Comparison of ENCODE assay signal across 1 cellular context in genomic region chr5:43573058-43573457, GRCh38.
TF ChIP-seq lines count a peak whose summit lies in the region.

No MANE protein-coding gene starts in this region.

TF ChIP-seq in HEK293, 187 proteins besides CTCF, POLR2A, EP300 and RAD21 (continued from another document):
- TF ChIP-seq ZNF692 (tag by site-specific recombination; IDR thresholded peaks at IDR 0.05) (0 out of 2 replicates have a peak, but pooled peaks have one; percentile 38), ZNF324 (tag by site-specific recombination; IDR thresholded peaks at IDR 0.05) (peak; percentile 61), PRDM6 (tag by site-specific recombination; IDR thresholded peaks at IDR 0.05) (peak; percentile 78), SP7 (tag by site-specific recombination; IDR thresholded peaks at IDR 0.05) (0 out of 2 replicates have a peak, but pooled peaks have one; percentile 26), FEZF1 (tag by site-specific recombination; IDR thresholded peaks at IDR 0.05) (0 out of 2 replicates have a peak, but pooled peaks have one; percentile 15), ZNF211 (tag by site-specific recombination; IDR thresholded peaks at IDR 0.05; ENCODE audit: low read depth) (peak; percentile 58; the same call in 1 of the 2 replicates), ATF2 (tag by site-specific recombination; IDR thresholded peaks at IDR 0.05; ENCODE audit: low read depth) (peak; percentile 36; the same call in 1 of the 2 replicates), GLI4 (tag by site-specific recombination; IDR thresholded peaks at IDR 0.05) (no peak), ZEB2 (tag by site-specific recombination; IDR thresholded peaks at IDR 0.05) (peak; percentile 66), ZFP69B (tag by site-specific recombination; IDR thresholded peaks at IDR 0.05) (no peak), ZNF623 (tag by site-specific recombination; IDR thresholded peaks at IDR 0.05) (no peak), ZNF664 (tag by site-specific recombination; IDR thresholded peaks at IDR 0.05) (peak; percentile 63; the same call in 1 of the 2 replicates), HOXC10 (CRISPR knock-in tag; IDR thresholded peaks at IDR 0.05) (no peak)
